Comparison of ENCODE assay signal across 2 cellular contexts in genomic region chr22:35349704-35350538, GRCh38.
TF ChIP-seq lines count a peak whose summit lies in the region.

No MANE protein-coding gene starts in this region.

TF ChIP-seq in SK-N-SH, 30 proteins besides CTCF, POLR2A, EP300 and RAD21:
- TF ChIP-seq MAX (IDR thresholded peaks at IDR 0.05; ENCODE audit: low read depth) (no peak), USF1 (IDR thresholded peaks at IDR 0.05; ENCODE audit: borderline replicate concordance, low read depth) (no peak), IRF3 (IDR thresholded peaks at IDR 0.05; ENCODE audit: low read depth, low read length) (no peak), FOXJ3 (CRISPR knock-in tag; IDR thresholded peaks at IDR 0.05) (peak; percentile 21; the same call in 1 of the 2 replicates), JUND (IDR thresholded peaks at IDR 0.05) (no peak)
TF ChIP-seq in SK-N-SH: peak in this region for 1.

TF ChIP-seq in HepG2, 621 proteins besides CTCF, POLR2A, EP300 and RAD21:
- TF ChIP-seq ATF4 (CRISPR knock-in tag; IDR thresholded peaks at IDR 0.05): no peak
- TF ChIP-seq ISL2 (CRISPR knock-in tag; IDR thresholded peaks at IDR 0.05): no peak; the same call in 1 of the 2 replicates
- no peak for TF ChIP-seq DMAP1 (CRISPR knock-in tag; IDR thresholded peaks at IDR 0.05)
- TF ChIP-seq DR1 (CRISPR knock-in tag; IDR thresholded peaks at IDR 0.05): no peak
- TF ChIP-seq ZNF629 (CRISPR knock-in tag; conservative IDR thresholded peaks at IDR 0.05): peak; percentile 57
- TF ChIP-seq BRCA1 (CRISPR knock-in tag; IDR thresholded peaks at IDR 0.05): no peak
- no peak for TF ChIP-seq ZNF780A (CRISPR knock-in tag; IDR thresholded peaks at IDR 0.05)
- no peak for TF ChIP-seq PPARG (CRISPR knock-in tag; conservative IDR thresholded peaks at IDR 0.05)
- TF ChIP-seq MTERF4 (CRISPR knock-in tag; IDR thresholded peaks at IDR 0.05): no peak
- TF ChIP-seq ZNF768 (CRISPR knock-in tag; IDR thresholded peaks at IDR 0.05): peak; percentile 96
- TF ChIP-seq REL (CRISPR knock-in tag; conservative IDR thresholded peaks at IDR 0.05): no peak
- TF ChIP-seq HNRNPH1 (optimal IDR thresholded peaks at IDR 0.05; ENCODE audit: low read depth, low read length): peak; percentile 12
- TF ChIP-seq ZNF75D (CRISPR knock-in tag; IDR thresholded peaks at IDR 0.05; ENCODE audit: borderline replicate concordance): no peak
- no peak for TF ChIP-seq PAX8 (CRISPR knock-in tag; IDR thresholded peaks at IDR 0.05; ENCODE audit: borderline replicate concordance)
- no peak for TF ChIP-seq MAX (IDR thresholded peaks at IDR 0.05)
- no peak for TF ChIP-seq NFIB (CRISPR knock-in tag; IDR thresholded peaks at IDR 0.05; ENCODE audit: borderline replicate concordance)
- peak; percentile 69 for TF ChIP-seq AGO2 (optimal IDR thresholded peaks at IDR 0.05; ENCODE audit: low read depth, low read length)
- TF ChIP-seq ATF5 (CRISPR knock-in tag; IDR thresholded peaks at IDR 0.05; ENCODE audit: low read depth): no peak
- no peak for TF ChIP-seq KLF16 (CRISPR knock-in tag; IDR thresholded peaks at IDR 0.05)
- no peak for TF ChIP-seq SAFB2 (CRISPR knock-in tag; IDR thresholded peaks at IDR 0.05; ENCODE audit: borderline replicate concordance, low read depth)
- TF ChIP-seq ZBTB33 (CRISPR knock-in tag; IDR thresholded peaks at IDR 0.05): peak; percentile 5; the same call in 1 of the 2 replicates
- no peak for TF ChIP-seq ZNF574 (CRISPR knock-in tag; IDR thresholded peaks at IDR 0.05)
